In the genomic region with DNA sequence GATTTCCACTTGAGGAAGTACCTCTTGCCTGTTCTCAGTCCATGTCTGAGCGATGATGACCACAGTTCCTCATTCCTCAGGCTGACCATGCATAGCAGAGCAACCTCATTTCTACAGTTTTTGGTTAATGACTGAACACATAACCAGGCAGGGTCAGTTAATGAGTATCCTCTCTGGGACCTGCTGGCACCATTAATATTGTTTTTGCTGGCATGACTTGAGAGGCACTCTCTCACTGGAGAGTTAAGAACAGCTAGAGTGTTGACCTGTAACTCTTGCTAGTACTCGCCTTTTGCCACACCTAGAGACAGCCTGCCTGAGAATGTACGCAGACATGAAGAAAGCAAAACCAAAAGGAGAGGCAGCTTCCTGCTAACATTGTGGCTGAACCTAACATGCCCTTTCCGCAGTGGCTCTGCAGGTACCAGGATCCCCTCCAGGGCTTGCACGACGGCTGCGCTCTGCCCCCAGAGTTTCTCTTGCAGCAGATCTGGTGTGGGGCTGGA, we compare ENCODE assay signal across 1 cellular context.
TF ChIP-seq lines count a peak whose summit lies in the region.

No MANE protein-coding gene starts in this region.

TF ChIP-seq in GM12878, 131 proteins besides CTCF, POLR2A, EP300 and RAD21 (continued from another document and continues in another):
- TF ChIP-seq, protein P1, sequence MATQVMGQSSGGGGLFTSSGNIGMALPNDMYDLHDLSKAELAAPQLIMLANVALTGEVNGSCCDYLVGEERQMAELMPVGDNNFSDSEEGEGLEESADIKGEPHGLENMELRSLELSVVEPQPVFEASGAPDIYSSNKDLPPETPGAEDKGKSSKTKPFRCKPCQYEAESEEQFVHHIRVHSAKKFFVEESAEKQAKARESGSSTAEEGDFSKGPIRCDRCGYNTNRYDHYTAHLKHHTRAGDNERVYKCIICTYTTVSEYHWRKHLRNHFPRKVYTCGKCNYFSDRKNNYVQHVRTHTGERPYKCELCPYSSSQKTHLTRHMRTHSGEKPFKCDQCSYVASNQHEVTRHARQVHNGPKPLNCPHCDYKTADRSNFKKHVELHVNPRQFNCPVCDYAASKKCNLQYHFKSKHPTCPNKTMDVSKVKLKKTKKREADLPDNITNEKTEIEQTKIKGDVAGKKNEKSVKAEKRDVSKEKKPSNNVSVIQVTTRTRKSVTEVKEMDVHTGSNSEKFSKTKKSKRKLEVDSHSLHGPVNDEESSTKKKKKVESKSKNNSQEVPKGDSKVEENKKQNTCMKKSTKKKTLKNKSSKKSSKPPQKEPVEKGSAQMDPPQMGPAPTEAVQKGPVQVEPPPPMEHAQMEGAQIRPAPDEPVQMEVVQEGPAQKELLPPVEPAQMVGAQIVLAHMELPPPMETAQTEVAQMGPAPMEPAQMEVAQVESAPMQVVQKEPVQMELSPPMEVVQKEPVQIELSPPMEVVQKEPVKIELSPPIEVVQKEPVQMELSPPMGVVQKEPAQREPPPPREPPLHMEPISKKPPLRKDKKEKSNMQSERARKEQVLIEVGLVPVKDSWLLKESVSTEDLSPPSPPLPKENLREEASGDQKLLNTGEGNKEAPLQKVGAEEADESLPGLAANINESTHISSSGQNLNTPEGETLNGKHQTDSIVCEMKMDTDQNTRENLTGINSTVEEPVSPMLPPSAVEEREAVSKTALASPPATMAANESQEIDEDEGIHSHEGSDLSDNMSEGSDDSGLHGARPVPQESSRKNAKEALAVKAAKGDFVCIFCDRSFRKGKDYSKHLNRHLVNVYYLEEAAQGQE (IDR thresholded peaks at IDR 0.05; ENCODE audit: low read depth, low read length): no peak
- TF ChIP-seq SMAD5 (IDR thresholded peaks at IDR 0.05; ENCODE audit: low read depth) (no peak), TCF7 (IDR thresholded peaks at IDR 0.05; ENCODE audit: borderline replicate concordance) (no peak), BRCA1 (IDR thresholded peaks at IDR 0.05; ENCODE audit: low read depth, low read length) (no peak), RFX5 (IDR thresholded peaks at IDR 0.05; ENCODE audit: low read depth, low read length) (no peak), KLF5 (IDR thresholded peaks at IDR 0.05; ENCODE audit: partially characterized antibody) (no peak), SREBF2 (IDR thresholded peaks at IDR 0.05; ENCODE audit: low read length) (no peak), ZNF274 (IDR thresholded peaks at IDR 0.05; ENCODE audit: insufficient read depth, insufficient read length) (no peak), ESRRA (IDR thresholded peaks at IDR 0.05; ENCODE audit: low read length) (no peak), ZSCAN29 (IDR thresholded peaks at IDR 0.05) (no peak), PML (IDR thresholded peaks at IDR 0.05; ENCODE audit: low read length) (no peak; the same call in 1 of the 2 replicates), IRF4 (IDR thresholded peaks at IDR 0.05; ENCODE audit: low read depth, low read length) (peak; percentile 61; the same call in 1 of the 2 replicates), CHD2 (IDR thresholded peaks at IDR 0.05; ENCODE audit: borderline replicate concordance, low read depth, low read length) (no peak), BHLHE40 (IDR thresholded peaks at IDR 0.05; ENCODE audit: borderline replicate concordance in 1 of 2, low read depth in 2 of 2, low read length in 1 of 2) (peak; percentile 7 to 23; a peak in 1 of 4 replicates), YBX1 (IDR thresholded peaks at IDR 0.05) (no peak), CHD1 (IDR thresholded peaks at IDR 0.05; ENCODE audit: low read depth, low read length) (no peak), SMC3 (IDR thresholded peaks at IDR 0.05; ENCODE audit: borderline replicate concordance, low read length) (no peak), ETV6 (conservative IDR thresholded peaks at IDR 0.05 in 1 of 2, IDR thresholded peaks at IDR 0.05 in 1 of 2; ENCODE audit: borderline replicate concordance in 1 of 2, low read depth in 1 of 2) (peak in 1 of 2 experiments; percentile 73; a peak in 1 of 4 replicates), EED (IDR thresholded peaks at IDR 0.05; ENCODE audit: low read depth) (peak; percentile 79), NFXL1 (IDR thresholded peaks at IDR 0.05; ENCODE audit: borderline replicate concordance) (no peak), CBX5 (IDR thresholded peaks at IDR 0.05; ENCODE audit: low read depth) (0 out of 2 replicates have a peak, but pooled peaks have one; percentile 64), MTA2 (IDR thresholded peaks at IDR 0.05; ENCODE audit: low read depth) (peak; percentile 93), FOXM1 (IDR thresholded peaks at IDR 0.05; ENCODE audit: low read depth, low read length) (0 out of 2 replicates have a peak, but pooled peaks have one; percentile 25), CBFB (IDR thresholded peaks at IDR 0.05; ENCODE audit: low read depth) (0 out of 2 replicates have a peak, but pooled peaks have one; percentile 31), BMI1 (IDR thresholded peaks at IDR 0.05; ENCODE audit: borderline replicate concordance) (peak; percentile 47; the same call in 1 of the 2 replicates), POLR2AphosphoS2 (IDR thresholded peaks at IDR 0.05; ENCODE audit: low read depth, low read length) (no peak), KAT2A (conservative IDR thresholded peaks at IDR 0.05; ENCODE audit: control insufficient read depth, low read depth, low read length) (no peak), TAF1 (IDR thresholded peaks at IDR 0.05; ENCODE audit: borderline replicate concordance, low read depth, low read length) (no peak), ZNF217 (IDR thresholded peaks at IDR 0.05) (no peak; the same call in 1 of the 2 replicates), DPF2 (IDR thresholded peaks at IDR 0.05) (peak; percentile 87; the same call in 1 of the 2 replicates), MEF2A (IDR thresholded peaks at IDR 0.05; ENCODE audit: insufficient read depth, low read depth, low read length) (no peak), IKZF2 (IDR thresholded peaks at IDR 0.05) (peak; percentile 77 to 82), CEBPB (IDR thresholded peaks at IDR 0.05; ENCODE audit: borderline replicate concordance in 1 of 2, low read depth in 2 of 2, low read length in 2 of 2) (no peak), NFIC (IDR thresholded peaks at IDR 0.05; ENCODE audit: low read depth, low read length) (peak; percentile 58), NR2C2 (IDR thresholded peaks at IDR 0.05; ENCODE audit: borderline replicate concordance, control insufficient read depth, insufficient read length, low read depth) (no peak), SREBF1 (IDR thresholded peaks at IDR 0.05; ENCODE audit: low read length) (no peak), TBL1XR1 (IDR thresholded peaks at IDR 0.05; ENCODE audit: low read depth, low read length) (0 out of 2 replicates have a peak, but pooled peaks have one; percentile 24), MTA3 (IDR thresholded peaks at IDR 0.05; ENCODE audit: borderline replicate concordance, low read length) (no peak; the same call in 1 of the 2 replicates)
- TF ChIP-seq, protein P2, sequence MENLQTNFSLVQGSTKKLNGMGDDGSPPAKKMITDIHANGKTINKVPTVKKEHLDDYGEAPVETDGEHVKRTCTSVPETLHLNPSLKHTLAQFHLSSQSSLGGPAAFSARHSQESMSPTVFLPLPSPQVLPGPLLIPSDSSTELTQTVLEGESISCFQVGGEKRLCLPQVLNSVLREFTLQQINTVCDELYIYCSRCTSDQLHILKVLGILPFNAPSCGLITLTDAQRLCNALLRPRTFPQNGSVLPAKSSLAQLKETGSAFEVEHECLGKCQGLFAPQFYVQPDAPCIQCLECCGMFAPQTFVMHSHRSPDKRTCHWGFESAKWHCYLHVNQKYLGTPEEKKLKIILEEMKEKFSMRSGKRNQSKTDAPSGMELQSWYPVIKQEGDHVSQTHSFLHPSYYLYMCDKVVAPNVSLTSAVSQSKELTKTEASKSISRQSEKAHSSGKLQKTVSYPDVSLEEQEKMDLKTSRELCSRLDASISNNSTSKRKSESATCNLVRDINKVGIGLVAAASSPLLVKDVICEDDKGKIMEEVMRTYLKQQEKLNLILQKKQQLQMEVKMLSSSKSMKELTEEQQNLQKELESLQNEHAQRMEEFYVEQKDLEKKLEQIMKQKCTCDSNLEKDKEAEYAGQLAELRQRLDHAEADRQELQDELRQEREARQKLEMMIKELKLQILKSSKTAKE (IDR thresholded peaks at IDR 0.05; ENCODE audit: low read depth, poor library complexity, severe bottlenecking): peak; percentile 53
- TF ChIP-seq, protein P3, sequence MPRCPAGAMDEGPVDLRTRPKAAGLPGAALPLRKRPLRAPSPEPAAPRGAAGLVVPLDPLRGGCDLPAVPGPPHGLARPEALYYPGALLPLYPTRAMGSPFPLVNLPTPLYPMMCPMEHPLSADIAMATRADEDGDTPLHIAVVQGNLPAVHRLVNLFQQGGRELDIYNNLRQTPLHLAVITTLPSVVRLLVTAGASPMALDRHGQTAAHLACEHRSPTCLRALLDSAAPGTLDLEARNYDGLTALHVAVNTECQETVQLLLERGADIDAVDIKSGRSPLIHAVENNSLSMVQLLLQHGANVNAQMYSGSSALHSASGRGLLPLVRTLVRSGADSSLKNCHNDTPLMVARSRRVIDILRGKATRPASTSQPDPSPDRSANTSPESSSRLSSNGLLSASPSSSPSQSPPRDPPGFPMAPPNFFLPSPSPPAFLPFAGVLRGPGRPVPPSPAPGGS (IDR thresholded peaks at IDR 0.05; ENCODE audit: borderline replicate concordance, insufficient read depth, low read depth, low read length, poor library complexity, severe bottlenecking): no peak
- TF ChIP-seq, protein P4, sequence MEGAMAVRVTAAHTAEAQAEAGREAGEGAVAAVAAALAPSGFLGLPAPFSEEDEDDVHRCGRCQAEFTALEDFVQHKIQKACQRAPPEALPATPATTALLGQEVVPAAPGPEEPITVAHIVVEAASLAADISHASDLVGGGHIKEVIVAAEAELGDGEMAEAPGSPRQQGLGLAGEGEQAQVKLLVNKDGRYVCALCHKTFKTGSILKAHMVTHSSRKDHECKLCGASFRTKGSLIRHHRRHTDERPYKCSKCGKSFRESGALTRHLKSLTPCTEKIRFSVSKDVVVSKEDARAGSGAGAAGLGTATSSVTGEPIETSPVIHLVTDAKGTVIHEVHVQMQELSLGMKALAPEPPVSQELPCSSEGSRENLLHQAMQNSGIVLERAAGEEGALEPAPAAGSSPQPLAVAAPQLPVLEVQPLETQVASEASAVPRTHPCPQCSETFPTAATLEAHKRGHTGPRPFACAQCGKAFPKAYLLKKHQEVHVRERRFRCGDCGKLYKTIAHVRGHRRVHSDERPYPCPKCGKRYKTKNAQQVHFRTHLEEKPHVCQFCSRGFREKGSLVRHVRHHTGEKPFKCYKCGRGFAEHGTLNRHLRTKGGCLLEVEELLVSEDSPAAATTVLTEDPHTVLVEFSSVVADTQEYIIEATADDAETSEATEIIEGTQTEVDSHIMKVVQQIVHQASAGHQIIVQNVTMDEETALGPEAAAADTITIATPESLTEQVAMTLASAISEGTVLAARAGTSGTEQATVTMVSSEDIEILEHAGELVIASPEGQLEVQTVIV (IDR thresholded peaks at IDR 0.05; ENCODE audit: borderline replicate concordance, partially characterized antibody): no peak
- TF ChIP-seq, protein P5, sequence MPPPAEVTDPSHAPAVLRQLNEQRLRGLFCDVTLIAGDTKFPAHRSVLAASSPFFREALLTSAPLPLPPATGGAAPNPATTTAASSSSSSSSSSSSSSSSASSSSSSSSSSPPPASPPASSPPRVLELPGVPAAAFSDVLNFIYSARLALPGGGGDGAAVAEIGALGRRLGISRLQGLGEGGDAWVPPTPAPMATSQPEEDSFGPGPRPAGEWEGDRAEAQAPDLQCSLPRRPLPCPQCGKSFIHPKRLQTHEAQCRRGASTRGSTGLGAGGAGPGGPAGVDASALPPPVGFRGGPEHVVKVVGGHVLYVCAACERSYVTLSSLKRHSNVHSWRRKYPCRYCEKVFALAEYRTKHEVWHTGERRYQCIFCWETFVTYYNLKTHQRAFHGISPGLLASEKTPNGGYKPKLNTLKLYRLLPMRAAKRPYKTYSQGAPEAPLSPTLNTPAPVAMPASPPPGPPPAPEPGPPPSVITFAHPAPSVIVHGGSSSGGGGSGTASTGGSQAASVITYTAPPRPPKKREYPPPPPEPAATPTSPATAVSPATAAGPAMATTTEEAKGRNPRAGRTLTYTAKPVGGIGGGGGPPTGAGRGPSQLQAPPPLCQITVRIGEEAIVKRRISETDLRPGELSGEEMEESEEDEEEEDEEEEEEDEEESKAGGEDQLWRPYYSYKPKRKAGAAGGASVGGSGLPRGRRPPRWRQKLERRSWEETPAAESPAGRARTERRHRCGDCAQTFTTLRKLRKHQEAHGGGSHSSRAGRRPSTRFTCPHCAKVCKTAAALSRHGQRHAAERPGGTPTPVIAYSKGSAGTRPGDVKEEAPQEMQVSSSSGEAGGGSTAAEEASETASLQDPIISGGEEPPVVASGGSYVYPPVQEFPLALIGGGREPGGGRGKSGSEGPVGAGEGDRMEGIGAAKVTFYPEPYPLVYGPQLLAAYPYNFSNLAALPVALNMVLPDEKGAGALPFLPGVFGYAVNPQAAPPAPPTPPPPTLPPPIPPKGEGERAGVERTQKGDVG (CRISPR knock-in tag; IDR thresholded peaks at IDR 0.05): no peak
- TF ChIP-seq, protein P6, sequence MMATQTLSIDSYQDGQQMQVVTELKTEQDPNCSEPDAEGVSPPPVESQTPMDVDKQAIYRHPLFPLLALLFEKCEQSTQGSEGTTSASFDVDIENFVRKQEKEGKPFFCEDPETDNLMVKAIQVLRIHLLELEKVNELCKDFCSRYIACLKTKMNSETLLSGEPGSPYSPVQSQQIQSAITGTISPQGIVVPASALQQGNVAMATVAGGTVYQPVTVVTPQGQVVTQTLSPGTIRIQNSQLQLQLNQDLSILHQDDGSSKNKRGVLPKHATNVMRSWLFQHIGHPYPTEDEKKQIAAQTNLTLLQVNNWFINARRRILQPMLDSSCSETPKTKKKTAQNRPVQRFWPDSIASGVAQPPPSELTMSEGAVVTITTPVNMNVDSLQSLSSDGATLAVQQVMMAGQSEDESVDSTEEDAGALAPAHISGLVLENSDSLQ (IDR thresholded peaks at IDR 0.05): peak; percentile 46; the same call in 1 of the 2 replicates
- TF ChIP-seq, protein P7, sequence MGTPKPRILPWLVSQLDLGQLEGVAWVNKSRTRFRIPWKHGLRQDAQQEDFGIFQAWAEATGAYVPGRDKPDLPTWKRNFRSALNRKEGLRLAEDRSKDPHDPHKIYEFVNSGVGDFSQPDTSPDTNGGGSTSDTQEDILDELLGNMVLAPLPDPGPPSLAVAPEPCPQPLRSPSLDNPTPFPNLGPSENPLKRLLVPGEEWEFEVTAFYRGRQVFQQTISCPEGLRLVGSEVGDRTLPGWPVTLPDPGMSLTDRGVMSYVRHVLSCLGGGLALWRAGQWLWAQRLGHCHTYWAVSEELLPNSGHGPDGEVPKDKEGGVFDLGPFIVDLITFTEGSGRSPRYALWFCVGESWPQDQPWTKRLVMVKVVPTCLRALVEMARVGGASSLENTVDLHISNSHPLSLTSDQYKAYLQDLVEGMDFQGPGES (IDR thresholded peaks at IDR 0.05): no peak
- TF ChIP-seq, protein P8, sequence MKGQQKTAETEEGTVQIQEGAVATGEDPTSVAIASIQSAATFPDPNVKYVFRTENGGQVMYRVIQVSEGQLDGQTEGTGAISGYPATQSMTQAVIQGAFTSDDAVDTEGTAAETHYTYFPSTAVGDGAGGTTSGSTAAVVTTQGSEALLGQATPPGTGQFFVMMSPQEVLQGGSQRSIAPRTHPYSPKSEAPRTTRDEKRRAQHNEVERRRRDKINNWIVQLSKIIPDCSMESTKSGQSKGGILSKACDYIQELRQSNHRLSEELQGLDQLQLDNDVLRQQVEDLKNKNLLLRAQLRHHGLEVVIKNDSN (IDR thresholded peaks at IDR 0.05; ENCODE audit: borderline replicate concordance, extremely low read length, insufficient read depth, low read depth, low read length): no peak
